Comparison of ENCODE assay signal across 18 cellular contexts in genomic region chr7:114175140-114175539, GRCh38.
"Had no signal": no experiment of that assay in that cellular context is flagged by ENCODE, and none has a peak within 500 bp of the region (broad histone marks: within the 10 kb centered on the region; RNA-seq: fewer than 3 reads in every experiment).

No MANE protein-coding gene starts in this region.

- DNase-seq: activated CD4-positive, alpha-beta memory T cell treated with anti-CD3 and anti-CD28 coated beads, Interleukin-2, amount 10 ng/mL, durations not matched to agents 7 days and 5 days; activated CD4-positive, CD25-positive, alpha-beta regulatory T cell; activated CD8-positive, alpha-beta memory T cell treated with anti-CD3 and anti-CD28 coated beads, Interleukin-2, amount 50 U/mL, for 4 hours; activated naive CD8-positive, alpha-beta T cell treated with anti-CD3 and anti-CD28 coated beads, Interleukin-2, amount 10 ng/mL, durations not matched to agents 7 days and 5 days; activated T-cell treated with anti-CD3 and anti-CD28 coated beads, Interleukin-2, amount 50 U/mL, for 72 hours; caudate nucleus; effector CD4-positive, alpha-beta T cell; glutamatergic neuron; left colon; naive thymus-derived CD4-positive, alpha-beta T cell; right lobe of liver; stimulated activated CD4-positive, alpha-beta T cell treated with anti-CD3 and anti-CD28 coated beads, Interleukin-12 subunit alpha, Interleukin-12 subunit beta, amount 100 ng/mL, for 4 hours; stimulated activated naive CD4-positive, alpha-beta T cell treated with Interleukin-2 at 50 U/mL for 16 hours; T-helper 17 cell had no signal

- H3K27ac Mint-ChIP-seq: activated CD4-positive, alpha-beta memory T cell treated with anti-CD3 and anti-CD28 coated beads, Interleukin-2, amount 10 ng/mL, durations not matched to agents 7 days and 5 days; activated naive CD8-positive, alpha-beta T cell treated with anti-CD3 and anti-CD28 coated beads, Interleukin-2, amount 10 ng/mL, durations not matched to agents 7 days and 5 days; activated T-cell treated with anti-CD3 and anti-CD28 coated beads, Interleukin-2, amount 50 U/mL, for 72 hours; naive thymus-derived CD4-positive, alpha-beta T cell; T-helper 17 cell had no signal

- H3K27me3 ChIP-seq: ascending aorta, neutrophil, right lobe of liver had no signal

- H3K4me1 Mint-ChIP-seq: activated CD4-positive, alpha-beta memory T cell treated with anti-CD3 and anti-CD28 coated beads, Interleukin-2, amount 10 ng/mL, durations not matched to agents 7 days and 5 days; activated naive CD8-positive, alpha-beta T cell treated with anti-CD3 and anti-CD28 coated beads, Interleukin-2, amount 10 ng/mL, durations not matched to agents 7 days and 5 days; naive thymus-derived CD4-positive, alpha-beta T cell; T-helper 17 cell had no signal

- H3K27ac ChIP-seq: ascending aorta, coronary artery, neutrophil, right lobe of liver had no signal

- ATAC-seq: activated T-cell treated with anti-CD3 and anti-CD28 coated beads, Interleukin-2, amount 50 U/mL, for 72 hours; left colon; naive thymus-derived CD4-positive, alpha-beta T cell; right lobe of liver; T-helper 17 cell had no signal

- H3K4me3 ChIP-seq: ascending aorta, coronary artery, lung, right lobe of liver had no signal

- H3K36me3 ChIP-seq: ascending aorta, neutrophil, right lobe of liver had no signal

- H3K4me1 ChIP-seq: ascending aorta, right lobe of liver had no signal

- H3K9me3 ChIP-seq: ascending aorta, neutrophil, right lobe of liver had no signal

- H3K4me3 Mint-ChIP-seq: activated CD4-positive, alpha-beta memory T cell treated with anti-CD3 and anti-CD28 coated beads, Interleukin-2, amount 10 ng/mL, durations not matched to agents 7 days and 5 days; activated naive CD8-positive, alpha-beta T cell treated with anti-CD3 and anti-CD28 coated beads, Interleukin-2, amount 10 ng/mL, durations not matched to agents 7 days and 5 days; activated T-cell treated with anti-CD3 and anti-CD28 coated beads, Interleukin-2, amount 50 U/mL, for 72 hours; naive thymus-derived CD4-positive, alpha-beta T cell; T-helper 17 cell had no signal

- H3K27me3 Mint-ChIP-seq: activated CD4-positive, alpha-beta memory T cell treated with anti-CD3 and anti-CD28 coated beads, Interleukin-2, amount 10 ng/mL, durations not matched to agents 7 days and 5 days; activated naive CD8-positive, alpha-beta T cell treated with anti-CD3 and anti-CD28 coated beads, Interleukin-2, amount 10 ng/mL, durations not matched to agents 7 days and 5 days; naive thymus-derived CD4-positive, alpha-beta T cell had no signal

- H3K36me3 Mint-ChIP-seq: activated naive CD8-positive, alpha-beta T cell treated with anti-CD3 and anti-CD28 coated beads, Interleukin-2, amount 10 ng/mL, durations not matched to agents 7 days and 5 days; naive thymus-derived CD4-positive, alpha-beta T cell had no signal

- H3K9me3 Mint-ChIP-seq: activated CD4-positive, alpha-beta memory T cell treated with anti-CD3 and anti-CD28 coated beads, Interleukin-2, amount 10 ng/mL, durations not matched to agents 7 days and 5 days; activated naive CD8-positive, alpha-beta T cell treated with anti-CD3 and anti-CD28 coated beads, Interleukin-2, amount 10 ng/mL, durations not matched to agents 7 days and 5 days had no signal
